9 cellular contexts compared by ENCODE assay signal in genomic region chr19:12940897-12941296, GRCh38. TPM values are rescaled to one million over a fixed set of nuclear protein-coding genes. Genes with fewer than 3 reads are reported as not detected.
DNase-seq lines count a peak whose midpoint lies in the region; ATAC-seq and TF ChIP-seq lines count a peak whose summit lies in the region.
"Had no signal": no experiment of that assay in that cellular context is flagged by ENCODE, and none has a peak within 500 bp of the region (broad histone marks: within the 10 kb centered on the region; RNA-seq: fewer than 3 reads in every experiment).

No MANE protein-coding gene starts in this region.

- WGBS in mesenchymal stem cell: 98% methylated on average over 2 of the region's 2 CpGs

- no peak overlapping the region for H3K4ac ChIP-seq in mesenchymal stem cell (ENCODE audit: low read depth in 1 of 2, low read length in 2 of 2)

- H3K4me2 ChIP-seq in mesenchymal stem cell (ENCODE audit: low read length, poor library complexity, severe bottlenecking): peak overlapping the region; percentile 62

- no peak overlapping the region for H3K18ac ChIP-seq in mesenchymal stem cell (ENCODE audit: low read depth in 1 of 2, low read length in 2 of 2)

- H2BK15ac ChIP-seq in mesenchymal stem cell (ENCODE audit: low read depth, poor library complexity, severe bottlenecking): no peak overlapping the region

- H3K4me1 ChIP-seq in HEK293 (ENCODE audit: control insufficient read depth, insufficient read depth, low read length): peaks cover 9% of the 10 kb centered on the region
- peaks cover 34% of the 10 kb centered on the region for H3K4me1 ChIP-seq in mesenchymal stem cell (ENCODE audit: control insufficient read depth, insufficient read depth, low read depth, low read length)

- no peak overlapping the region for H3K27ac ChIP-seq in AG04450 (ENCODE audit: low read depth, low read length)
- H3K27ac ChIP-seq in HEK293 (ENCODE audit: extremely low read depth, low read depth, low read length): peak overlapping the region; percentile 28; the same call in 1 of the 2 replicates
- H3K27ac ChIP-seq in mesenchymal stem cell (ENCODE audit: low read length, poor library complexity, severe bottlenecking): peak overlapping the region; percentile 45

- H3K36me3 Mint-ChIP-seq in activated naive CD8-positive, alpha-beta T cell treated with anti-CD3 and anti-CD28 coated beads, Interleukin-2, amount 50 U/mL, for 24 hours (ENCODE audit: low read depth): peaks cover 70% of the 10 kb centered on the region

- no peak for ATAC-seq in activated naive CD8-positive, alpha-beta T cell treated with anti-CD3 and anti-CD28 coated beads, Interleukin-2, amount 50 U/mL, for 24 hours
- ATAC-seq in GM18870 (IDR thresholded peaks at IDR 0.05; ENCODE audit: unreplicated experiment): no peak

- POLR2A ChIA-PET in AG04450 (lab: Yijun Ruan, JAX) (interaction anchor here (0.5 to 0.7 kb wide), 2 partner anchors 10 to 25 kb away, joined by 3 to 4 read pairs; no protein-coding TSS in a partner anchor), HEK293 (lab: Yijun Ruan, JAX) (interaction anchor here (0.6 to 0.7 kb wide), 2 partner anchors 181 to 221 kb away, joined by 3 to 5 read pairs; no protein-coding TSS in a partner anchor)

- no peak overlapping the region for H2AFZ ChIP-seq in mesenchymal stem cell (ENCODE audit: low read depth, low read length)

- DNase-seq in AG04450 (ENCODE audit: low read depth, low spot score) (no peak), mesenchymal stem cell (no peak), GM13976 (ENCODE audit: low spot score) (no peak), amygdala (lab: John Stamatoyannopoulos, UW) (no peak), T1000 (lab: John Stamatoyannopoulos, UW) (no peak)
- DNase-seq in activated naive CD8-positive, alpha-beta T cell treated with anti-CD3 and anti-CD28 coated beads, Interleukin-2, amount 50 U/mL, for 24 hours: no peak
- DNase-seq: caudate nucleus had no signal

- H3K23ac ChIP-seq in mesenchymal stem cell (ENCODE audit: low read length in 2 of 2): no peak overlapping the region

- no peak for TF ChIP-seq CTCF in AG04450 (IDR thresholded peaks at IDR 0.05; ENCODE audit: low read depth, low read length)
- no peak for TF ChIP-seq CTCF in HEK293 (tag by site-specific recombination; IDR thresholded peaks at IDR 0.05)
- TF ChIP-seq CTCF in GM13976 (IDR thresholded peaks at IDR 0.05; ENCODE audit: borderline replicate concordance, control extremely low read depth, extremely low read depth, insufficient read depth, missing control alignments): no peak

- H3K4me1 Mint-ChIP-seq in activated naive CD8-positive, alpha-beta T cell treated with anti-CD3 and anti-CD28 coated beads, Interleukin-2, amount 50 U/mL, for 24 hours: peaks cover 79% of the 10 kb centered on the region

- peaks cover 2% of the 10 kb centered on the region for H3K27me3 Mint-ChIP-seq in activated naive CD8-positive, alpha-beta T cell treated with anti-CD3 and anti-CD28 coated beads, Interleukin-2, amount 50 U/mL, for 24 hours

- no peaks in the 10 kb centered on the region for H3K9me3 Mint-ChIP-seq in activated naive CD8-positive, alpha-beta T cell treated with anti-CD3 and anti-CD28 coated beads, Interleukin-2, amount 50 U/mL, for 24 hours

- H2BK12ac ChIP-seq in mesenchymal stem cell (ENCODE audit: low read length in 2 of 2): no peak overlapping the region

- CTCF ChIA-PET in AG04450 (lab: Charles Lee): no interaction called here
- CTCF ChIA-PET in HEK293 (lab: Yijun Ruan, JAX): no interaction called here

- no peak overlapping the region for H4K8ac ChIP-seq in mesenchymal stem cell (ENCODE audit: low read length)

- H3K9ac ChIP-seq in mesenchymal stem cell (ENCODE audit: low read length): peak overlapping the region; percentile 97

- H3K27me3 ChIP-seq in AG04450 (ENCODE audit: control insufficient read depth, insufficient read depth, low read length) (no peaks in the 10 kb centered on the region), mesenchymal stem cell (ENCODE audit: control insufficient read depth in 1 of 2, insufficient read depth in 1 of 2, low read length in 2 of 2) (no peaks in the 10 kb centered on the region)

- no peak overlapping the region for H2BK120ac ChIP-seq in mesenchymal stem cell (ENCODE audit: low read depth, low read length)

- H3K36me3 ChIP-seq in HEK293 (ENCODE audit: control insufficient read depth in 2 of 2, insufficient read depth in 1 of 2, low read length in 2 of 2) (peaks cover 27 to 63% of the 10 kb centered on the region in 2 experiments; a peak in 2 of 3 replicates), mesenchymal stem cell (ENCODE audit: control insufficient read depth in 1 of 2, insufficient read depth in 2 of 2, low read depth in 1 of 2, low read length in 2 of 2) (peaks cover 50 to 58% of the 10 kb centered on the region in 2 experiments)

- peak overlapping the region; percentile 94 for H3K27ac Mint-ChIP-seq in activated naive CD8-positive, alpha-beta T cell treated with anti-CD3 and anti-CD28 coated beads, Interleukin-2, amount 50 U/mL, for 24 hours

- H3K4me3 ChIP-seq in AG04450 (ENCODE audit: low read depth, low read length) (peak overlapping the region; percentile 99), HEK293 (ENCODE audit: low read depth, low read length) (no peak overlapping the region), mesenchymal stem cell (ENCODE audit: insufficient read depth in 1 of 2, low read depth in 1 of 2, low read length in 2 of 2) (peak overlapping the region in 1 of 2 experiments; percentile 98)

- H3K4me3 Mint-ChIP-seq in activated naive CD8-positive, alpha-beta T cell treated with anti-CD3 and anti-CD28 coated beads, Interleukin-2, amount 50 U/mL, for 24 hours: peak overlapping the region; percentile 97

- peak overlapping the region; percentile 18 for H2AK5ac ChIP-seq in mesenchymal stem cell (ENCODE audit: low read length, severe bottlenecking)

- no peak overlapping the region for H3K14ac ChIP-seq in mesenchymal stem cell (ENCODE audit: low read length in 2 of 2)

- H4K91ac ChIP-seq in mesenchymal stem cell (ENCODE audit: low read length): no peak overlapping the region

- no peaks in the 10 kb centered on the region; the same call in 1 of the 2 replicates for H3K9me3 ChIP-seq in AG04450 (ENCODE audit: control insufficient read depth, insufficient read depth, low read length)
- H3K9me3 ChIP-seq in HEK293 (ENCODE audit: control insufficient read depth, insufficient read depth, low read depth, low read length): no peaks in the 10 kb centered on the region
- H3K9me3 ChIP-seq in mesenchymal stem cell (ENCODE audit: control insufficient read depth, low read length): no peaks in the 10 kb centered on the region

- no peaks in the 10 kb centered on the region for H3K79me1 ChIP-seq in mesenchymal stem cell (replicated peaks; ENCODE audit: low read length, poor library complexity, severe bottlenecking)

- in situ Hi-C loops in GM13976 (cut with MboI; ENCODE audit: low sequenced_read_pairs, unreplicated experiment): no loop called here

- H2BK5ac ChIP-seq in mesenchymal stem cell (ENCODE audit: low read depth, low read length, poor library complexity, severe bottlenecking): no peak overlapping the region

TF ChIP-seq in HEK293, 187 proteins besides CTCF, POLR2A, EP300 and RAD21 (continues in another document):
- no peak for TF ChIP-seq PATZ1 (tag by site-specific recombination; IDR thresholded peaks at IDR 0.05)
- TF ChIP-seq, protein P1, sequence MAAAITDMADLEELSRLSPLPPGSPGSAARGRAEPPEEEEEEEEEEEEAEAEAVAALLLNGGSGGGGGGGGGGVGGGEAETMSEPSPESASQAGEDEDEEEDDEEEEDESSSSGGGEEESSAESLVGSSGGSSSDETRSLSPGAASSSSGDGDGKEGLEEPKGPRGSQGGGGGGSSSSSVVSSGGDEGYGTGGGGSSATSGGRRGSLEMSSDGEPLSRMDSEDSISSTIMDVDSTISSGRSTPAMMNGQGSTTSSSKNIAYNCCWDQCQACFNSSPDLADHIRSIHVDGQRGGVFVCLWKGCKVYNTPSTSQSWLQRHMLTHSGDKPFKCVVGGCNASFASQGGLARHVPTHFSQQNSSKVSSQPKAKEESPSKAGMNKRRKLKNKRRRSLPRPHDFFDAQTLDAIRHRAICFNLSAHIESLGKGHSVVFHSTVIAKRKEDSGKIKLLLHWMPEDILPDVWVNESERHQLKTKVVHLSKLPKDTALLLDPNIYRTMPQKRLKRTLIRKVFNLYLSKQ (tag by site-specific recombination; IDR thresholded peaks at IDR 0.05; ENCODE audit: borderline replicate concordance): no peak

RNA-seq across cellular contexts. Expression of gene CALR, which starts 2.5 kb away (rescaled TPM):
- 1,597 and 1,650 TPM in 2 replicates for polyA plus RNA-seq in AG04450 (2011; rRNA removed)
- 1,727 and 1,897 TPM in 2 replicates for polyA minus RNA-seq in AG04450 (2011; rRNA and poly(A)+ RNA removed)
- 1,694 TPM for polyA plus RNA-seq in mesenchymal stem cell (2013, experiment 1 of 2)
- 1,663 TPM for polyA plus RNA-seq in mesenchymal stem cell (2013, experiment 2 of 2)

RNA-seq across cellular contexts. Expression of gene RAD23A, which starts 4.8 kb away (rescaled TPM):
- 36.2 and 41.4 TPM in 2 replicates for polyA plus RNA-seq in AG04450 (2011; rRNA removed)
- polyA minus RNA-seq in AG04450 (2011; rRNA and poly(A)+ RNA removed): 34.1 and 41.5 TPM in 2 replicates
- 112 TPM for polyA plus RNA-seq in mesenchymal stem cell (2013, experiment 1 of 2)
- 113 TPM for polyA plus RNA-seq in mesenchymal stem cell (2013, experiment 2 of 2)

RNA-seq across cellular contexts. Expression of gene FARSA, which starts 7.4 kb away (rescaled TPM):
- 13.5 and 23.0 TPM in 2 replicates for polyA plus RNA-seq in AG04450 (2011; rRNA removed)
- 19.9 and 28.6 TPM in 2 replicates for polyA minus RNA-seq in AG04450 (2011; rRNA and poly(A)+ RNA removed)
- 39.8 TPM for polyA plus RNA-seq in mesenchymal stem cell (2013, experiment 1 of 2)
- polyA plus RNA-seq in mesenchymal stem cell (2013, experiment 2 of 2): 37.8 TPM

RNA-seq across cellular contexts. Expression of gene GADD45GIP1, which starts 16.1 kb away (rescaled TPM):
- 31.6 and 35.1 TPM in 2 replicates for polyA plus RNA-seq in AG04450 (2011; rRNA removed)
- 8.0 and 9.4 TPM in 2 replicates for polyA minus RNA-seq in AG04450 (2011; rRNA and poly(A)+ RNA removed)
- 47.1 TPM for polyA plus RNA-seq in mesenchymal stem cell (2013, experiment 1 of 2)
- 47.3 TPM for polyA plus RNA-seq in mesenchymal stem cell (2013, experiment 2 of 2)

RNA-seq across cellular contexts. Expression of gene SYCE2, which starts 21.8 kb away (rescaled TPM):
- not detected in 2 replicates for polyA plus RNA-seq in AG04450 (2011; rRNA removed)
- polyA minus RNA-seq in AG04450 (2011; rRNA and poly(A)+ RNA removed): not detected in 2 replicates
- 0.10 TPM for polyA plus RNA-seq in mesenchymal stem cell (2013, experiment 1 of 2)
- polyA plus RNA-seq in mesenchymal stem cell (2013, experiment 2 of 2): 0.29 TPM
